8 cellular contexts compared by ENCODE assay signal in the genomic region with DNA sequence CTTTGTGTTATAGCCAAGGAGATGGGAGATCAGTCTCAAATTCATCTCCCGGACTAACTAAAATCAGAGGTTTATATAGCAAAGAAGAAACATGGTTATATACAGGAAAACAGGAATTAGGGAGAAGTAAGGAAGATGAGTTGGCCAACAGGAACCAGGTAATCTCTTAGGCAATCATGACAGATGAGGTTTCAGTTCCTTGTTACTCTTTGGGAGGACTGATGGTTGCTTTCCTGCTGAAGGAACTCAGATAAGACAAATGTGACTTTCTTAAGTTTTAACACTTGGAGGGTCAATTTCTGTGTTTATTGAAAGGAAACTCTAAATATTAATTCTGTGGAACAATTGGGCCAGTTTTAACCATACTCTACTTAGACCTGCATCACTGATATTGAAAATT.
"Had no signal": no experiment of that assay in that cellular context is flagged by ENCODE, and none has a peak within 500 bp of the region (broad histone marks: within the 10 kb centered on the region; RNA-seq: fewer than 3 reads in every experiment).

No MANE protein-coding gene starts in this region.

- ATAC-seq: HCT116, HepG2 had no signal

- DNase-seq: GM23248, GOT3, H7, HFFc6 had no signal

- H3K4me1 ChIP-seq: HAP-1 had no signal

- H2AFZ ChIP-seq: GM23248 had no signal

- FAIRE-seq: HepG2 had no signal

- H3K4me3 ChIP-seq: GM23248, HAP-1 had no signal

- H3K27ac ChIP-seq: GM23248, HL-60 had no signal

- H3K9me3 ChIP-seq: HAP-1 had no signal

- H3K9ac ChIP-seq: GM23248 had no signal

- H3K36me3 ChIP-seq: HAP-1 had no signal
